Comparison of ENCODE assay signal across 11 cellular contexts in the genomic region with DNA sequence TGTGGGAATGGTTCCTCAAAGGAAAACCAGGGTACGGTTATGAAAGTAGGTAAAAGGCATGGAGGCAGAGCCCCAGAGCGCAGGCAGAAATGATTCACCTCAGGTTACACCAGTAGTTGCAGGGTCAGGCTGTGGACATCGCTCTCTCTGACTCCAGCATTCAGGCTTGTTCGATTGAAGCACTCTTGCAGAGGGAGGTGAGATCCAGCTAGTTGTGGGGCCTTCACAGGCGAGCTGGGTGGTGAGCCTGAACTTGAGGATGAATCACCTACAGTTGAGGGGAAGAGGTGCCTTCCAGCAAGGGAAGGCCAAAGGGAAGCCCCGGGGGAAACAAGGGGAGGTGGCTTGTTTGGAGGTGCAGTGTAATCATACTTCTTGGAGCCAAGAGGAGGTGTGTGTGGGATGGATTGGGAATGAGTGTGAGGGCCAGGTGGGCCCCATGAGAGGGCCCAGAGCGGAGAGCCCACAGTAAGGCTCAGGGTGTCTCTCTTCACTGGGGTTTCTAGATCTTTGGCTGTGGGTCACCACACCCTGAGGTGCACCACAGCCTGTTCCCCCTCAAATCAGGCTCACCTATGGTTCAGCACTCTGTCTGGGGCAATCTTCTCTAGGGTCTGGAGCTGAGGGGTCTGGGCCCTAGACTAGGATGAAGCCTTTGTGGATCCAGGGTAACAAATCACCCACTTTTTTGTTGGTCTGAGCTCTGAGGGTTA. TPM values are rescaled to one million over a fixed set of nuclear protein-coding genes. Genes with fewer than 3 reads are reported as not detected.
DNase-seq lines count a peak whose midpoint lies in the region; ATAC-seq and TF ChIP-seq lines count a peak whose summit lies in the region.
"Had no signal": no experiment of that assay in that cellular context is flagged by ENCODE, and none has a peak within 500 bp of the region (broad histone marks: within the 10 kb centered on the region; RNA-seq: fewer than 3 reads in every experiment).

No MANE protein-coding gene starts in this region.

- H3K27ac Mint-ChIP-seq in activated naive CD4-positive, alpha-beta T cell treated with anti-CD3 and anti-CD28 coated beads, Interleukin-2, amount 50 U/mL, for 72 hours: peak overlapping the region in 1 of 2 donors; percentile 51
- peak overlapping the region; percentile 15 for H3K27ac Mint-ChIP-seq in memory B cell

- peak overlapping the region; percentile 26 to 43 for H3K27ac ChIP-seq in uterus

- H3K4me1 Mint-ChIP-seq in memory B cell: peaks cover 17% of the 10 kb centered on the region

- H3K4me3 Mint-ChIP-seq in memory B cell: no peak overlapping the region

- H3K36me3 ChIP-seq in uterus: no peaks in the 10 kb centered on the region

- no peak overlapping the region for H3K4me3 ChIP-seq in uterus

- H3K4me1 ChIP-seq in uterus: peaks cover 0 to 5% of the 10 kb centered on the region in 2 donors

- intact Hi-C loops in uterus (cut with DNase I; ENCODE audit: low total_unique reads): no loop called here

- H3K9me3 Mint-ChIP-seq in activated naive CD4-positive, alpha-beta T cell treated with anti-CD3 and anti-CD28 coated beads, Interleukin-2, amount 50 U/mL, for 72 hours: no peaks in the 10 kb centered on the region
- no peaks in the 10 kb centered on the region for H3K9me3 Mint-ChIP-seq in memory B cell

- TF ChIP-seq POLR2A in uterus (IDR thresholded peaks at IDR 0.05): no peak

- DNase-seq in activated naive CD4-positive, alpha-beta T cell treated with anti-CD3 and anti-CD28 coated beads, Interleukin-2, amount 50 U/mL, for 72 hours (ENCODE audit: low spot score in 2 of 2): no peak
- DNase-seq in activated naive CD4-positive, alpha-beta T cell treated with anti-CD3 and anti-CD28 coated beads, Interleukin-2, amount 50 U/mL, for 16 hours: no peak
- DNase-seq in amniotic epithelial cell (ENCODE audit: low read depth): peak; percentile 92
- no peak for DNase-seq in memory B cell (ENCODE audit: low spot score in 2 of 2)
- no peak for DNase-seq in uterus
- DNase-seq in inferior parietal cortex (ENCODE audit: extremely low spot score): no peak
- no peak for DNase-seq in NK-92 (lab: John Stamatoyannopoulos, UW; ENCODE audit: unreplicated experiment)
- no peak for DNase-seq in 8988T
- DNase-seq: cerebellar nuclear complex; SIG-M5; stimulated activated CD4-positive, alpha-beta T cell treated with anti-CD3 and anti-CD28 coated beads, Interleukin-1b, Interleukin-23, amount 100 ng/mL, for 48 hours had no signal

- H3K27me3 Mint-ChIP-seq in memory B cell: no peaks in the 10 kb centered on the region

- no peaks in the 10 kb centered on the region for H3K27me3 ChIP-seq in uterus

- H3K36me3 Mint-ChIP-seq in activated naive CD4-positive, alpha-beta T cell treated with anti-CD3 and anti-CD28 coated beads, Interleukin-2, amount 50 U/mL, for 72 hours: peaks cover 7% of the 10 kb centered on the region in 2 donors
- peaks cover 12% of the 10 kb centered on the region for H3K36me3 Mint-ChIP-seq in memory B cell

- ATAC-seq in activated naive CD4-positive, alpha-beta T cell treated with anti-CD3 and anti-CD28 coated beads, Interleukin-2, amount 50 U/mL, for 72 hours: peak; percentile 22 to 26
- ATAC-seq in memory B cell (ENCODE audit: low read depth): no peak

- H3K9me3 ChIP-seq in uterus: no peaks in the 10 kb centered on the region

- no peak for TF ChIP-seq CTCF in uterus (IDR thresholded peaks at IDR 0.05)

RNA-seq across cellular contexts. Expression of a gene that starts 23.1 kb away (rescaled TPM):
- total RNA-seq in activated naive CD4-positive, alpha-beta T cell treated with anti-CD3 and anti-CD28 coated beads, Interleukin-2, amount 50 U/mL, for 72 hours: 10 to 100 TPM; 32.9 to 66.6 TPM
- 10 to 100 TPM in 3 of 4 donors, 1 to 10 TPM in 1; 3.8 to 80.9 (median 25.3) TPM for total RNA-seq in uterus

RNA-seq across cellular contexts. Expression of a gene that starts 48.5 kb away (rescaled TPM):
- total RNA-seq in activated naive CD4-positive, alpha-beta T cell treated with anti-CD3 and anti-CD28 coated beads, Interleukin-2, amount 50 U/mL, for 72 hours: 10 to 100 TPM; 25.6 to 50.7 TPM
- 100 to 1,000 TPM in 2 of 4 donors, 10 to 100 TPM in 2; 44.8 to 141 (median 107) TPM for total RNA-seq in uterus
